In genomic region chr2:10419553-10420257, GRCh38 we compare ENCODE assay signal across 18 cellular contexts. TPM values are rescaled to one million over a fixed set of nuclear protein-coding genes. Genes with fewer than 3 reads are reported as not detected.
A peak's percentile ranks its signal among the peaks of the same experiment; 100 is the strongest.
DNase-seq lines count a peak whose midpoint lies in the region; ATAC-seq, FAIRE-seq and TF ChIP-seq lines count a peak whose summit lies in the region.
"Had no signal": no experiment of that assay in that cellular context is flagged by ENCODE, and none has a peak within 500 bp of the region (broad histone marks: within the 10 kb centered on the region; RNA-seq: fewer than 3 reads in every experiment).

No MANE protein-coding gene starts in this region.

- H3K36me3 ChIP-seq in HepG2 (replicated peaks in 1 of 2; ENCODE audit: control insufficient read depth in 1 of 2, insufficient read depth in 2 of 2, low read length in 2 of 2) (peaks cover 10 to 31% of the 10 kb centered on the region in 2 experiments; a peak in 4 of 5 replicates), right lobe of liver (peaks cover 0 to 30% (median 0%) of the 10 kb centered on the region in 4 donors), mesenchymal stem cell (ENCODE audit: control insufficient read depth in 1 of 2, insufficient read depth in 2 of 2, low read depth in 1 of 2, low read length in 2 of 2) (peaks cover 6 to 17% of the 10 kb centered on the region in 2 experiments), trophoblast cell (ENCODE audit: control insufficient read depth in 1 of 2, insufficient read depth in 2 of 2, low read length in 2 of 2) (peaks cover 9 to 11% of the 10 kb centered on the region in 2 experiments), aorta (ENCODE audit: control insufficient read depth in 1 of 2, insufficient read depth in 2 of 2, low read length in 1 of 2) (no peaks in the 10 kb centered on the region)

- POLR2A ChIA-PET in HepG2 (lab: Yijun Ruan, JAX) = no interaction called here

- no peak overlapping the region for H2BK120ac ChIP-seq in mesenchymal stem cell (ENCODE audit: low read depth, low read length)
- no peak overlapping the region for H2BK120ac ChIP-seq in trophoblast cell (ENCODE audit: insufficient read depth, low read length, poor library complexity)

- BruUV-seq in HepG2 (replicated peaks; lab: Mats Ljungman, UMichigan) = no TSS peak

- H3K9me3 ChIP-seq in HepG2 (ENCODE audit: low read length) = no peaks in the 10 kb centered on the region
- H3K9me3 ChIP-seq in right lobe of liver = no peaks in the 10 kb centered on the region
- no peaks in the 10 kb centered on the region for H3K9me3 ChIP-seq in mesenchymal stem cell (ENCODE audit: control insufficient read depth, low read length)
- H3K9me3 ChIP-seq in trophoblast cell (ENCODE audit: insufficient read depth, low read depth, low read length) = no peaks in the 10 kb centered on the region
- no peaks in the 10 kb centered on the region for H3K9me3 ChIP-seq in aorta (ENCODE audit: control insufficient read depth, low read length)
- H3K9me3 ChIP-seq: BLaER1 treated with 17β-estradiol and CSF1 and Interleukin-3, amounts not matched to agents 10 nM and 100 nM; HAP-1 had no signal

- ATAC-seq in HepG2 (no peak), right lobe of liver (no peak), aorta (ENCODE audit: low FRiP score) (peak; percentile 23)

- DNase-seq in HepG2 (ENCODE audit: low spot score) = no peak
- no peak for DNase-seq in right lobe of liver
- no peak for DNase-seq in mesenchymal stem cell
- DNase-seq in trophoblast cell = no peak
- no peak for DNase-seq in aorta
- DNase-seq in hypothalamus (lab: John Stamatoyannopoulos, UW) = no peak
- no peak for DNase-seq in NCI-H128 (lab: John Stamatoyannopoulos, UW; ENCODE audit: unreplicated experiment)
- DNase-seq in DMS79 (lab: John Stamatoyannopoulos, UW) = no peak
- DNase-seq: CD8-positive, alpha-beta memory T cell; COR-L47; DMS 273 treated with DMSO at 0.1 percent for 48 hours; GDM1; GM23248 had no signal

- H4K8ac ChIP-seq in mesenchymal stem cell (ENCODE audit: low read length) (no peak overlapping the region), trophoblast cell (ENCODE audit: low read depth, low read length) (no peak overlapping the region)

- TF ChIP-seq POLR2A in HepG2 (IDR thresholded peaks at IDR 0.05; ENCODE audit: insufficient read depth in 1 of 2, low read depth in 2 of 2, low read length in 2 of 2) = no peak
- no peak for TF ChIP-seq POLR2A in right lobe of liver (IDR thresholded peaks at IDR 0.05)

- H3K4ac ChIP-seq in mesenchymal stem cell (ENCODE audit: low read depth in 1 of 2, low read length in 2 of 2) (no peak overlapping the region), trophoblast cell (ENCODE audit: low read depth, low read length) (no peak overlapping the region)

- 98% methylated on average over 52 of the region's 54 CpGs for WGBS in HepG2 (ENCODE audit: low lambda C conversion rate)
- WGBS in right lobe of liver (ENCODE audit: insufficient coverage, low coverage, low lambda C conversion rate, missing lambda C conversion rate) = 94% methylated on average over 25 of the region's 54 CpGs
- 96% methylated on average over 48 of the region's 54 CpGs for WGBS in mesenchymal stem cell
- no CpG with 5 or more reads among the region's 54 CpGs for WGBS in trophoblast cell (ENCODE audit: extremely low coverage, insufficient coverage, insufficient read length)
- 97 to 98% methylated on average over 52 to 54 of the region's 54 CpGs for WGBS in aorta, 2 donors

- H3K9ac ChIP-seq in HepG2 (ENCODE audit: insufficient read depth, low read depth, low read length) = no peak overlapping the region
- H3K9ac ChIP-seq in mesenchymal stem cell (ENCODE audit: low read length) = no peak overlapping the region
- H3K9ac ChIP-seq in trophoblast cell (ENCODE audit: low read length) = no peak overlapping the region
- H3K9ac ChIP-seq: BLaER1 treated with 17β-estradiol and CSF1 and Interleukin-3, amounts not matched to agents 10 nM and 100 nM; GM23248 had no signal

- H2AFZ ChIP-seq in HepG2 (ENCODE audit: low read length) = no peak overlapping the region
- no peak overlapping the region for H2AFZ ChIP-seq in mesenchymal stem cell (ENCODE audit: low read depth, low read length)
- no peak overlapping the region for H2AFZ ChIP-seq in trophoblast cell (ENCODE audit: insufficient read depth, low read length, poor library complexity)
- H2AFZ ChIP-seq: GM23248 had no signal

- H3K27ac ChIP-seq in HepG2 (ENCODE audit: extremely low read length, insufficient read depth, low read length) = no peak overlapping the region
- H3K27ac ChIP-seq in right lobe of liver = no peak overlapping the region
- H3K27ac ChIP-seq in mesenchymal stem cell (ENCODE audit: low read length, poor library complexity, severe bottlenecking) = no peak overlapping the region
- H3K27ac ChIP-seq in trophoblast cell (ENCODE audit: low read depth, low read length) = no peak overlapping the region
- no peak overlapping the region for H3K27ac ChIP-seq in aorta (ENCODE audit: low read depth in 1 of 2, low read length in 2 of 2)
- H3K27ac ChIP-seq: BLaER1 treated with 17β-estradiol and CSF1 and Interleukin-3, amounts not matched to agents 10 nM and 100 nM; GM23248; HL-60 had no signal

- H3K79me1 ChIP-seq in mesenchymal stem cell (replicated peaks; ENCODE audit: low read length, poor library complexity, severe bottlenecking) (peaks cover 7% of the 10 kb centered on the region), trophoblast cell (ENCODE audit: low read length) (no peaks in the 10 kb centered on the region)

- no peak for FAIRE-seq in HepG2 (lab: Jason Lieb, UNC)
- FAIRE-seq: GM12892, GM18507 had no signal

- H4K91ac ChIP-seq in mesenchymal stem cell (ENCODE audit: low read length) (no peak overlapping the region), trophoblast cell (ENCODE audit: low read depth, low read length) (no peak overlapping the region)

- intact Hi-C loops in HepG2 (cut with micrococcal nuclease; ENCODE audit: unreplicated experiment) (no loop called here), right lobe of liver (cut with DNase I) (loop anchor here in 1 of 2 donors (10.0 kb wide), 1 partner anchor 615 kb away; no protein-coding TSS in a partner anchor), aorta (cut with DNase I) (no loop called here)

- no peak overlapping the region for H4K12ac ChIP-seq in trophoblast cell (ENCODE audit: low read depth, low read length)

- no peak for TF ChIP-seq CTCF in HepG2 (CRISPR knock-in tag; IDR thresholded peaks at IDR 0.05)
- no peak for TF ChIP-seq CTCF in right lobe of liver (IDR thresholded peaks at IDR 0.05)

- H2AK5ac ChIP-seq in mesenchymal stem cell (ENCODE audit: low read length, severe bottlenecking) (peak overlapping the region; percentile 36), trophoblast cell (ENCODE audit: low read length) (no peak overlapping the region)

- H3K27me3 ChIP-seq in HepG2 (ENCODE audit: control insufficient read depth in 1 of 2, insufficient read depth in 2 of 2, low read length in 2 of 2) (no peaks in the 10 kb centered on the region), right lobe of liver (no peaks in the 10 kb centered on the region), mesenchymal stem cell (ENCODE audit: control insufficient read depth in 1 of 2, insufficient read depth in 1 of 2, low read length in 2 of 2) (no peaks in the 10 kb centered on the region), trophoblast cell (ENCODE audit: insufficient read depth, low read length) (no peaks in the 10 kb centered on the region), aorta (ENCODE audit: control insufficient read depth in 1 of 2, insufficient read depth in 2 of 2, low read length in 1 of 2) (no peaks in the 10 kb centered on the region)

- H3K4me1 ChIP-seq in HepG2 (ENCODE audit: insufficient read depth, low read length) (no peaks in the 10 kb centered on the region), right lobe of liver (no peaks in the 10 kb centered on the region), mesenchymal stem cell (ENCODE audit: control insufficient read depth, insufficient read depth, low read depth, low read length) (peaks cover 29% of the 10 kb centered on the region), trophoblast cell (ENCODE audit: control insufficient read depth in 1 of 2, insufficient read depth in 2 of 2, low read length in 2 of 2) (no peaks in the 10 kb centered on the region), aorta (ENCODE audit: control insufficient read depth in 1 of 2, insufficient read depth in 2 of 2, low read length in 2 of 2) (no peaks in the 10 kb centered on the region)
- H3K4me1 ChIP-seq: HAP-1 had no signal

- in situ Hi-C loops in HepG2 (cut with HindIII; ENCODE audit: extremely low pct_ligation_motif_present, low pct_unique_long_range_greater_than_20kb) = no loop called here

- TF ChIP-seq EP300 in HepG2 (IDR thresholded peaks at IDR 0.05; ENCODE audit: low read depth in 2 of 2, low read length in 2 of 2) (no peak), HepG2 (CRISPR knock-in tag; IDR thresholded peaks at IDR 0.05; ENCODE audit: borderline replicate concordance) (no peak)

- H3K4me3 ChIP-seq in HepG2 (replicated peaks in 1 of 3; ENCODE audit: insufficient read depth in 1 of 3, low read depth in 2 of 3, low read length in 3 of 3) = no peak overlapping the region
- H3K4me3 ChIP-seq in right lobe of liver = no peak overlapping the region
- no peak overlapping the region for H3K4me3 ChIP-seq in mesenchymal stem cell (ENCODE audit: insufficient read depth in 1 of 2, low read depth in 1 of 2, low read length in 2 of 2)
- peak overlapping the region; percentile 23 for H3K4me3 ChIP-seq in trophoblast cell (ENCODE audit: low read depth, low read length)
- H3K4me3 ChIP-seq in aorta (ENCODE audit: low read length in 2 of 2) = no peak overlapping the region
- H3K4me3 ChIP-seq: BLaER1 treated with 17β-estradiol and CSF1 and Interleukin-3, amounts not matched to agents 10 nM and 100 nM; GM23248; HAP-1 had no signal

- CTCF ChIA-PET in HepG2 (lab: Yijun Ruan, JAX; ENCODE audit: low intra/inter-chr PET ratio, low total read pairs) = no interaction called here

- no peak overlapping the region for H2BK12ac ChIP-seq in mesenchymal stem cell (ENCODE audit: low read length in 2 of 2)
- H2BK12ac ChIP-seq in trophoblast cell (ENCODE audit: low read length) = no peak overlapping the region

- H2BK5ac ChIP-seq in mesenchymal stem cell (ENCODE audit: low read depth, low read length, poor library complexity, severe bottlenecking) = no peak overlapping the region
- no peak overlapping the region for H2BK5ac ChIP-seq in trophoblast cell (ENCODE audit: low read depth, low read length, poor library complexity)

- no peak overlapping the region for H3K14ac ChIP-seq in mesenchymal stem cell (ENCODE audit: low read length in 2 of 2)
- no peak overlapping the region for H3K14ac ChIP-seq in trophoblast cell (ENCODE audit: low read length)

- H3K18ac ChIP-seq in mesenchymal stem cell (ENCODE audit: low read depth in 1 of 2, low read length in 2 of 2) (no peak overlapping the region), trophoblast cell (ENCODE audit: low read length) (no peak overlapping the region)

- TF ChIP-seq RAD21 in HepG2 (CRISPR knock-in tag; IDR thresholded peaks at IDR 0.05) = no peak

- no peak overlapping the region for H3K4me2 ChIP-seq in HepG2 (ENCODE audit: low read depth, low read length)
- H3K4me2 ChIP-seq in mesenchymal stem cell (ENCODE audit: low read length, poor library complexity, severe bottlenecking) = no peak overlapping the region
- H3K4me2 ChIP-seq in trophoblast cell (ENCODE audit: low read length) = no peak overlapping the region
- H3K4me2 ChIP-seq: BLaER1 treated with 17β-estradiol and CSF1 and Interleukin-3, amounts not matched to agents 10 nM and 100 nM had no signal

- H4K20me1 ChIP-seq in HepG2 (ENCODE audit: insufficient read depth, low read length) = no peaks in the 10 kb centered on the region

- H2BK15ac ChIP-seq in mesenchymal stem cell (ENCODE audit: low read depth, poor library complexity, severe bottlenecking) = no peak overlapping the region

- H3K79me2 ChIP-seq in HepG2 (ENCODE audit: insufficient read depth, low read length) (no peaks in the 10 kb centered on the region), trophoblast cell (ENCODE audit: control insufficient read depth, insufficient read depth, low read length, poor library complexity) (no peaks in the 10 kb centered on the region)

- H3K23ac ChIP-seq in mesenchymal stem cell (ENCODE audit: low read length in 2 of 2) = no peak overlapping the region
- H3K23ac ChIP-seq in trophoblast cell (ENCODE audit: low read length) = no peak overlapping the region

RNA-seq across cellular contexts. Expression of gene ODC1, which starts 28.4 kb away (rescaled TPM):
- total RNA-seq in HepG2 (2016; rRNA removed; fragmentation: Illumina TruSeq; extraction: Trizol) (371 and 422 TPM in 2 replicates), right lobe of liver (100 to 1,000 TPM in 2 of 6 experiments, 10 to 100 TPM in 4; 14.4 to 197 (median 28.6) TPM), aorta (10 to 100 TPM; 21.3 to 46.1 TPM)
- 747 and 845 TPM in 2 replicates for total RNA-seq in HepG2 (2016; cell fraction: cytosol; rRNA removed; fragmentation: Illumina TruSeq; extraction: Trizol; ENCODE audit: low read depth)
- total RNA-seq in HepG2 (2016; cell fraction: insoluble cytoplasmic fraction; rRNA removed; fragmentation: Illumina TruSeq; extraction: Trizol) = 382 and 405 TPM in 2 replicates
- 1,179 and 1,380 TPM in 2 replicates for total RNA-seq in HepG2 (2016; cell fraction: membrane; rRNA removed; fragmentation: Illumina TruSeq; extraction: Trizol)
- 154 and 170 TPM in 2 replicates for total RNA-seq in HepG2 (2016; cell fraction: nucleus; rRNA removed; fragmentation: Illumina TruSeq; extraction: Trizol)
- polyA plus RNA-seq in HepG2 (2011; rRNA removed) (105 and 142 TPM in 2 replicates), aorta (10 to 100 TPM; 31.6 to 45.7 TPM)
- 93.6 and 131 TPM in 2 replicates for polyA plus RNA-seq in HepG2 (2011; cell fraction: cytosol; rRNA removed)
- 44.5 and 56.5 TPM in 2 replicates for polyA plus RNA-seq in HepG2 (2011; cell fraction: nucleus; rRNA removed)
- polyA plus RNA-seq in HepG2 (2012) = 108 and 109 TPM in 2 replicates
- polyA plus RNA-seq in HepG2 (2016; cell fraction: cytosol; fragmentation: Illumina TruSeq; extraction: Trizol; ENCODE audit: low read depth) = 923 and 940 TPM in 2 replicates
- 367 and 392 TPM in 2 replicates for polyA plus RNA-seq in HepG2 (2016; cell fraction: insoluble cytoplasmic fraction; fragmentation: Illumina TruSeq; extraction: Trizol; ENCODE audit: low read depth)
- 1,008 and 1,080 TPM in 2 replicates for polyA plus RNA-seq in HepG2 (2016; cell fraction: membrane; fragmentation: Illumina TruSeq; extraction: Trizol; ENCODE audit: low read depth)
- 235 and 237 TPM in 2 replicates for polyA plus RNA-seq in HepG2 (2016; cell fraction: nucleus; fragmentation: Illumina TruSeq; extraction: Trizol; ENCODE audit: insufficient read depth, low read depth)
- 64.0 and 223 TPM in 2 replicates for polyA minus RNA-seq in HepG2 (2011; rRNA and poly(A)+ RNA removed; ENCODE audit: low replicate concordance)
- polyA minus RNA-seq in HepG2 (2011; cell fraction: cytosol; rRNA and poly(A)+ RNA removed) = 53.3 and 58.5 TPM in 2 replicates
- 32.7 and 35.2 TPM in 2 replicates for polyA minus RNA-seq in HepG2 (2011; cell fraction: nucleus; rRNA and poly(A)+ RNA removed)
- 32.1 TPM for polyA plus RNA-seq in mesenchymal stem cell (2013, experiment 1 of 2)
- polyA plus RNA-seq in mesenchymal stem cell (2013, experiment 2 of 2) = 33.0 TPM
- polyA plus RNA-seq in trophoblast cell (2013) = 175 and 189 TPM in 2 replicates
